13 cellular contexts compared by ENCODE assay signal in the genomic region with DNA sequence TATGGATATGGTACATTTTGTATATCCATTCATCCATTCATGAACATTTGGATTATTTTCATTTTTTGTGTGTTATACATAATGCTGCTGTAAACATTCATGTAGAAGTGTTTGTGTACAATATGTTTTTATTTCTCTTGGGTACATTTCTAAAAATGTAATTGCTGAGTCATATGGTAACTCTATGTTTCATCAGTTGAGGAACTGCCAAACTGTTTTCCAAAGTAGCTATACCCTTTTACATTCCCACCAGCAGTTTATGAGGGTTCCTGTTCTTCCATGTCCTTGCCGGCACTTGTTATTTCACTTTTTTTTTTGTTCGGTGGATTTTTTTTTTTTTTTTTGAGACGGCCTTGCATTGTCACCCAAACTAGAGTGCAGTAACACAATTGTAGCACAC. TPM values are rescaled to one million over a fixed set of nuclear protein-coding genes. Genes with fewer than 3 reads are reported as not detected.
DNase-seq lines count a peak whose midpoint lies in the region; ATAC-seq and TF ChIP-seq lines count a peak whose summit lies in the region.
"Had no signal": no experiment of that assay in that cellular context is flagged by ENCODE, and none has a peak within 500 bp of the region (broad histone marks: within the 10 kb centered on the region; RNA-seq: fewer than 3 reads in every experiment).

No MANE protein-coding gene starts in this region.

- TF ChIP-seq CTCF in MCF 10A (IDR thresholded peaks at IDR 0.05; ENCODE audit: unreplicated experiment) (no peak), breast epithelium (IDR thresholded peaks at IDR 0.05) (no peak), Panc1 (IDR thresholded peaks at IDR 0.05) (no peak), fibroblast of the aortic adventitia (IDR thresholded peaks at IDR 0.05; ENCODE audit: insufficient read depth, low read length) (no peak), thoracic aorta (IDR thresholded peaks at IDR 0.05) (no peak)

- DNase-seq in MCF 10A (ENCODE audit: unreplicated experiment) (peak; percentile 60), breast epithelium (ENCODE audit: low spot score in 2 of 2) (no peak), Panc1 (ENCODE audit: low read depth, low spot score) (peak; percentile 2), fibroblast of the aortic adventitia (ENCODE audit: low read depth) (peak; percentile 58), thoracic aorta (ENCODE audit: low spot score) (no peak), kidney glomerular epithelial cell (lab: John Stamatoyannopoulos, UW) (no peak)
- DNase-seq: BE2C, NCI-H1930, PC-9, testis had no signal

- CTCF ChIA-PET in MCF 10A (lab: Yijun Ruan, JAX), result no interaction called here
- CTCF ChIA-PET in Panc1 (lab: Charles Lee), result no interaction called here

- in situ Hi-C loops in Panc1 (cut with HindIII; ENCODE audit: low pct_unique_long_range_greater_than_20kb, low sequenced_read_pairs), result no loop called here

- H3K9me3 ChIP-seq in breast epithelium (no peaks in the 10 kb centered on the region), Panc1 (ENCODE audit: control insufficient read depth, insufficient read depth, low read depth, low read length) (no peaks in the 10 kb centered on the region), thoracic aorta (no peaks in the 10 kb centered on the region)
- H3K9me3 ChIP-seq: BE2C, testis had no signal

- intact Hi-C loops in MCF 10A (cut with micrococcal nuclease) (no loop called here), breast epithelium (cut with DNase I; ENCODE audit: low total_unique reads) (no loop called here), Panc1 (cut with micrococcal nuclease; ENCODE audit: unreplicated experiment) (no loop called here)

- H3K36me3 ChIP-seq in breast epithelium (no peaks in the 10 kb centered on the region), Panc1 (ENCODE audit: control insufficient read depth, insufficient read depth, low read length) (peaks cover 11% of the 10 kb centered on the region), thoracic aorta (no peaks in the 10 kb centered on the region)

- H3K27ac Mint-ChIP-seq in MCF 10A (ENCODE audit: low read depth, unreplicated experiment), result peak overlapping the region; percentile 81

- POLR2A ChIA-PET in MCF 10A (lab: Yijun Ruan, JAX) (interaction anchor here (0.6 kb wide), 1 partner anchor 15 kb away, joined by 4 read pairs; no protein-coding TSS in a partner anchor), Panc1 (lab: Charles Lee) (no interaction called here)

- H3K4me1 Mint-ChIP-seq in MCF 10A (ENCODE audit: insufficient read depth, unreplicated experiment), result peaks cover 16% of the 10 kb centered on the region

- H3K36me3 Mint-ChIP-seq in MCF 10A (ENCODE audit: insufficient read depth, unreplicated experiment), result peaks cover 52% of the 10 kb centered on the region

- no peaks in the 10 kb centered on the region for H3K27me3 Mint-ChIP-seq in MCF 10A (ENCODE audit: insufficient read depth, unreplicated experiment)

- no peak for TF ChIP-seq POLR2A in breast epithelium (IDR thresholded peaks at IDR 0.05)

- no TSS peak for BruUV-seq in MCF 10A (replicated peaks; lab: Mats Ljungman, UMichigan)
- BruUV-seq in Panc1 (replicated peaks; lab: Mats Ljungman, UMichigan), result no TSS peak

- no peaks in the 10 kb centered on the region for H3K9me3 Mint-ChIP-seq in MCF 10A (ENCODE audit: unreplicated experiment)

- no peak overlapping the region for H3K4me3 ChIP-seq in breast epithelium
- no peak overlapping the region for H3K4me3 ChIP-seq in Panc1 (ENCODE audit: low read depth in 2 of 2, low read length in 2 of 2)
- no peak overlapping the region for H3K4me3 ChIP-seq in fibroblast of the aortic adventitia (ENCODE audit: low read depth, low read length)
- H3K4me3 ChIP-seq in thoracic aorta, result no peak overlapping the region
- H3K4me3 ChIP-seq: PC-9, testis had no signal

- no peaks in the 10 kb centered on the region for H3K4me1 ChIP-seq in breast epithelium
- no peaks in the 10 kb centered on the region for H3K4me1 ChIP-seq in Panc1 (ENCODE audit: control insufficient read depth, insufficient read depth, low read length)
- H3K4me1 ChIP-seq in thoracic aorta (ENCODE audit: control insufficient read depth in 1 of 2, low read depth in 2 of 2), result peaks cover 0 to 9% of the 10 kb centered on the region in 2 donors
- H3K4me1 ChIP-seq: BE2C, testis had no signal

- peak overlapping the region; percentile 6 for H3K4me3 Mint-ChIP-seq in MCF 10A (ENCODE audit: unreplicated experiment)

- H3K27ac ChIP-seq in breast epithelium (no peak overlapping the region), Panc1 (ENCODE audit: low read length) (no peak overlapping the region), thoracic aorta (peak overlapping the region; percentile 15 to 31)
- H3K27ac ChIP-seq: parathyroid adenoma, PC-9, testis had no signal

- H3K27me3 ChIP-seq in breast epithelium (no peaks in the 10 kb centered on the region), Panc1 (ENCODE audit: control insufficient read depth, insufficient read depth, low read length) (no peaks in the 10 kb centered on the region), thoracic aorta (replicated peaks; ENCODE audit: insufficient read depth) (no peaks in the 10 kb centered on the region)
- H3K27me3 ChIP-seq: BE2C, testis had no signal

- ATAC-seq in Panc1 (no peak), thoracic aorta (ENCODE audit: insufficient number of reproducible peaks, low FRiP score, low read depth) (no peak), GM21529 (IDR thresholded peaks at IDR 0.05; ENCODE audit: unreplicated experiment) (no peak), HG03342 (IDR thresholded peaks at IDR 0.05; ENCODE audit: unreplicated experiment) (no peak)

RNA-seq across cellular contexts. Expression of a gene that starts 54.0 kb away (rescaled TPM):
- 33.8 and 51.1 TPM in 2 replicates for total RNA-seq in MCF 10A (2022)
- 100 to 1,000 TPM in 1 of 3 donors, 10 to 100 TPM in 2; 48.6 to 143 (median 56.4) TPM for total RNA-seq in breast epithelium
- total RNA-seq in Panc1 (2021; ENCODE audit: unreplicated experiment), result 74.1 TPM
- 35.9 TPM for polyA plus RNA-seq in Panc1 (2012; ENCODE audit: insufficient read length)
- 13.1 and 23.3 TPM in 2 replicates for total RNA-seq in fibroblast of the aortic adventitia (ENCODE audit: low replicate concordance)
- 10 to 100 TPM; 32.1 to 64.8 TPM for total RNA-seq in thoracic aorta

Comparison
In these comparisons a context has a peak if more than half of its experiments do, and no peak if none do; other contexts are left out.
1. DNase-seq: peak in MCF 10A (single experiment), Panc1 (single experiment) and fibroblast of the aortic adventitia (single experiment); none in breast epithelium (0 of 2), thoracic aorta (single experiment) and kidney glomerular epithelial cell (single experiment).
2. H3K27ac ChIP-seq: peak in thoracic aorta (2 of 2); none in breast epithelium (0 of 2) and Panc1 (single experiment).